In genomic region chr19:18644144-18645034, GRCh38 we compare ENCODE assay signal across 8 cellular contexts. TPM values are rescaled to one million over a fixed set of nuclear protein-coding genes. Genes with fewer than 3 reads are reported as not detected.
DNase-seq lines count a peak whose midpoint lies in the region; TF ChIP-seq lines count a peak whose summit lies in the region.
"Had no signal": no experiment of that assay in that cellular context is flagged by ENCODE, and none has a peak within 500 bp of the region (broad histone marks: within the 10 kb centered on the region; RNA-seq: fewer than 3 reads in every experiment).

No MANE protein-coding gene starts in this region.

- H3K27ac ChIP-seq in OCI-LY1 (ENCODE audit: low read depth, low read length, poor library complexity, severe bottlenecking) (no peak overlapping the region), thyroid gland (peak overlapping the region; percentile 23 to 96 (median 48)), hepatocyte (no peak overlapping the region)

- peak in 38 of 42 donors; percentile 39 to 91 (median 66) for DNase-seq in head of caudate nucleus
- DNase-seq in thyroid gland = peak; percentile 40 to 48
- no peak for DNase-seq in hepatocyte (ENCODE audit: low spot score)
- DNase-seq in activated T-cell treated with anti-CD3 and anti-CD28 coated beads, Interleukin-2, amount 50 U/mL, for 1 hour = no peak
- DNase-seq in NCI-H2029 (lab: John Stamatoyannopoulos, UW) = no peak
- DNase-seq: stimulated activated naive CD8-positive, alpha-beta T cell treated with anti-CD3 and anti-CD28 coated beads, Interleukin-15, amount 100 ng/mL, for 72 hours had no signal

- no peak for TF ChIP-seq POLR2A in thyroid gland (IDR thresholded peaks at IDR 0.05)

- H3K4me3 ChIP-seq in OCI-LY1 (ENCODE audit: low read depth, low read length, poor library complexity, severe bottlenecking) = no peak overlapping the region
- no peak overlapping the region for H3K4me3 ChIP-seq in thyroid gland (replicated peaks in 1 of 3)
- no peak overlapping the region for H3K4me3 ChIP-seq in hepatocyte

- H3F3A ChIP-seq in OCI-LY1 (ENCODE audit: insufficient read depth, low read length) = no peaks in the 10 kb centered on the region

- H3K79me2 ChIP-seq in OCI-LY1 (ENCODE audit: insufficient read depth, low read length) (no peaks in the 10 kb centered on the region), hepatocyte (peaks cover 50% of the 10 kb centered on the region)

- no peak overlapping the region for H3K4me2 ChIP-seq in OCI-LY1 (ENCODE audit: low read length)
- no peak overlapping the region for H3K4me2 ChIP-seq in hepatocyte

- WGBS in thyroid gland, 2 donors = 55 to 66% methylated on average over 15 of the region's 15 CpGs
- WGBS in hepatocyte (ENCODE audit: low lambda C conversion rate, missing lambda C conversion rate) = 81% methylated on average over 15 of the region's 15 CpGs

- H3K27me3 ChIP-seq in OCI-LY1 (ENCODE audit: insufficient read depth, low read length) (peaks cover 7% of the 10 kb centered on the region; the same call in 1 of the 2 replicates), thyroid gland (no peaks in the 10 kb centered on the region), hepatocyte (no peaks in the 10 kb centered on the region)

- no peaks in the 10 kb centered on the region for H3K9me3 ChIP-seq in OCI-LY1 (ENCODE audit: low read length)
- no peaks in the 10 kb centered on the region for H3K9me3 ChIP-seq in thyroid gland
- no peaks in the 10 kb centered on the region for H3K9me3 ChIP-seq in hepatocyte (ENCODE audit: low read depth)

- intact Hi-C loops in head of caudate nucleus (cut with DNase I) (no loop called here), thyroid gland (cut with DNase I) (no loop called here)

- H3K9me2 ChIP-seq in OCI-LY1 (ENCODE audit: low read depth, low read length) (no peaks in the 10 kb centered on the region), hepatocyte (replicated peaks; ENCODE audit: insufficient read depth) (no peaks in the 10 kb centered on the region)

- no peak overlapping the region for H3K9ac ChIP-seq in OCI-LY1 (ENCODE audit: low read length)

- H3K36me3 ChIP-seq in OCI-LY1 (ENCODE audit: insufficient read depth, low read length) (no peaks in the 10 kb centered on the region), thyroid gland (no peaks in the 10 kb centered on the region), hepatocyte (replicated peaks; ENCODE audit: insufficient read depth, low read depth) (no peaks in the 10 kb centered on the region)

- TF ChIP-seq CTCF in OCI-LY1 (IDR thresholded peaks at IDR 0.05; ENCODE audit: low read length) (peak; percentile 31; the same call in 1 of the 2 replicates), thyroid gland (IDR thresholded peaks at IDR 0.05) (peak in 2 of 6 experiments; percentile 14 to 20), hepatocyte (IDR thresholded peaks at IDR 0.05; ENCODE audit: poor library complexity) (no peak)

- no peak overlapping the region for H2AFZ ChIP-seq in OCI-LY1 (ENCODE audit: low read length)
- H2AFZ ChIP-seq in hepatocyte = no peak overlapping the region

- H3K4me1 ChIP-seq in OCI-LY1 (ENCODE audit: insufficient read depth, low read length, severe bottlenecking) (no peaks in the 10 kb centered on the region), thyroid gland (peaks cover 37 to 53% of the 10 kb centered on the region in 2 donors), hepatocyte (ENCODE audit: insufficient read depth) (peaks cover 10% of the 10 kb centered on the region)

- no peaks in the 10 kb centered on the region for H4K20me1 ChIP-seq in OCI-LY1 (ENCODE audit: insufficient read depth, low read length)
- H4K20me1 ChIP-seq in hepatocyte (ENCODE audit: insufficient read depth, poor library complexity, severe bottlenecking) = peaks cover 3% of the 10 kb centered on the region

RNA-seq across cellular contexts. Expression of gene KLHL26, which starts 7.6 kb away (rescaled TPM):
- total RNA-seq in thyroid gland (10 to 100 TPM; 13.4 to 20.2 (median 15.9) TPM), hepatocyte (4.1 and 5.0 TPM in 2 replicates)
- 3.9 and 7.6 TPM in 2 replicates for polyA plus RNA-seq in hepatocyte

RNA-seq across cellular contexts. Expression of gene TMEM59L, which starts 31.7 kb away (rescaled TPM):
- 1 to 10 TPM; 1.3 to 3.1 (median 2.3) TPM for total RNA-seq in thyroid gland
- 0.40 and 1.5 TPM in 2 replicates for total RNA-seq in hepatocyte
- polyA plus RNA-seq in hepatocyte = 4.9 and 9.1 TPM in 2 replicates
- total RNA-seq: T-helper 2 cell treated with Interferon-gamma antibody and Interleukin-4, amounts not matched to agents 100 ng/mL and 5 ng/mL, for 36 hours had no signal

RNA-seq across cellular contexts. Expression of gene CRLF1, which starts 37.8 kb away (rescaled TPM):
- total RNA-seq in thyroid gland = 100 to 1,000 TPM in 2 of 4 donors, 10 to 100 TPM in 2; 87.2 to 140 (median 101) TPM
- total RNA-seq in hepatocyte = 8.6 and 13.9 TPM in 2 replicates
- 28.4 and 42.2 TPM in 2 replicates for polyA plus RNA-seq in hepatocyte
- total RNA-seq: T-helper 2 cell treated with Interferon-gamma antibody and Interleukin-4, amounts not matched to agents 100 ng/mL and 5 ng/mL, for 36 hours had no signal

RNA-seq across cellular contexts. Expression of gene CRTC1, which starts 39.1 kb away (rescaled TPM):
- total RNA-seq in thyroid gland = 10 to 100 TPM; 12.3 to 15.9 (median 13.1) TPM
- total RNA-seq in hepatocyte = 2.0 and 2.5 TPM in 2 replicates
- 4.5 and 4.8 TPM in 2 replicates for polyA plus RNA-seq in hepatocyte

RNA-seq across cellular contexts. Expression of gene REX1BD, which starts 55.8 kb away (rescaled TPM):
- 100 to 1,000 TPM in 2 of 4 donors, 10 to 100 TPM in 2; 57.4 to 137 (median 101) TPM for total RNA-seq in thyroid gland
- total RNA-seq in hepatocyte = 59.9 and 62.6 TPM in 2 replicates
- polyA plus RNA-seq in hepatocyte = 105 and 131 TPM in 2 replicates

Comparison
In these comparisons a context has a peak if more than half of its experiments do, and no peak if none do; other contexts are left out.
1. H3K27ac ChIP-seq: peak in thyroid gland (3 of 3); none in OCI-LY1 (single experiment) and hepatocyte (single experiment).
2. DNase-seq: peak in head of caudate nucleus (38 of 42) and thyroid gland (2 of 2); none in hepatocyte (single experiment), activated T-cell treated with anti-CD3 and anti-CD28 coated beads, Interleukin-2, amount 50 U/mL, for 1 hour (single experiment) and NCI-H2029 (single experiment).